In the genomic region with DNA sequence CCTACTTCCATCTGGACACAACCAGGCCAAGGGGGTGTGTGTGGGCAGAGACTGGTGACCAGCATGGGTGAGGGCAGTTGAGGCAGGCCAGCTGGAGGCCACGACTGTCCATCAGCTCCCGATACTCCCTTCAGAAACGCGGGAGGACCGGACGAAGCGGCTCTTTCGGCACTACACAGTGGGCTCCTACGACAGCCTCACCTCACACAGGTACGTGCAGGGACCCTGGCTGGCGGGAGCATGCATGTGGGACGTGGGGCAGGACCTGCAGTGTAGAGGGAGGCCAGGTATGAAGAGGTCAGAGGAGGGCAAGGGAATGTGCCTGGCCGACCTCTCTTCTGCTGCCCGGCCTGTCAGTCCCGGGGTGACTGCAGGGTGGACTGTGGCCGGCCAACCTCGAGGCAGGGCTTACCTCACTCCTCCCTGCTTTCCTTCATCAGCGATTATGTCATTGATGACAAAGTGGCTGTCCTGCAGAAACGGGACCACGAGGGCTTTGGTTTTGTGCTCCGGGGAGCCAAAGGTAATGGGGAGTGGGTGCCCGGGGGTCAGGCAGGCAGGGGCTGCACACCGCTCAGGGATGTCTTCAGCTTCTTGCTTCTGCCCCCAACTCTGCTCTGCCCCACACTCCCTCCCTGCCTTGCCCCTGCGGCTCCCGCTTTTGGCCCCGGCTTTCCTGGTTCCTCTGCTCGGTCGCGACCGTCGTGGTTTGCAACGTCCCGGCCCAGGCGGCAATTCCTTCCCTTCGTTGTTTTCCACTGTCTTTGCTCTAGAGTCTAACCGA, we compare ENCODE assay signal across 15 cellular contexts. TPM values are rescaled to one million over a fixed set of nuclear protein-coding genes. Genes with fewer than 3 reads are reported as not detected.
"Had no signal": no experiment of that assay in that cellular context is flagged by ENCODE, and none has a peak within 500 bp of the region (broad histone marks: within the 10 kb centered on the region; RNA-seq: fewer than 3 reads in every experiment).

No MANE protein-coding gene starts in this region.

- H3K27me3 ChIP-seq: brain microvascular endothelial cell, esophagus muscularis mucosa had no signal

- H3K9me3 Mint-ChIP-seq: activated CD4-positive, alpha-beta T cell treated with anti-CD3 and anti-CD28 coated beads, Interleukin-2, amount 10 ng/mL, durations not matched to agents 7 days and 5 days; activated T-helper 2 cell treated with anti-CD3 and anti-CD28 coated beads, Interferon-gamma antibody, Interleukin-2, Interleukin-4, amounts not matched to agents 10 μg/mL and 5 μg/mL and 100 μg/mL, durations not matched to agents 14 hours and 24 hours and 36 hours; T-helper 1 cell treated with Interleukin-12 subunit alpha and Interleukin-12 subunit beta and Interleukin-4 antibody, amounts not matched to agents 30 μg/mL and 1 μg/mL, for 36 hours had no signal

- H3K9me3 ChIP-seq: esophagus muscularis mucosa, psoas muscle, stomach had no signal

- H3K4me1 ChIP-seq: psoas muscle had no signal

- ATAC-seq: psoas muscle had no signal

- H3K4me3 Mint-ChIP-seq: activated CD4-positive, alpha-beta T cell treated with anti-CD3 and anti-CD28 coated beads, Interleukin-2, amount 10 ng/mL, durations not matched to agents 7 days and 5 days; activated naive CD8-positive, alpha-beta T cell; T-helper 1 cell treated with Interleukin-12 subunit alpha and Interleukin-12 subunit beta and Interleukin-4 antibody, amounts not matched to agents 30 μg/mL and 1 μg/mL, for 36 hours had no signal

- DNase-seq: activated CD4-positive, alpha-beta T cell treated with anti-CD3 and anti-CD28 coated beads, Interleukin-2, amount 10 ng/mL, durations not matched to agents 7 days and 5 days; activated CD8-positive, alpha-beta memory T cell treated with anti-CD3 and anti-CD28 coated beads for 24 hours; amygdala; brain microvascular endothelial cell; cerebellar nuclear complex; islet precursor cell; midbrain; stomach had no signal

- H3K36me3 ChIP-seq: brain microvascular endothelial cell had no signal

- H3K4me3 ChIP-seq: esophagus muscularis mucosa, lung, psoas muscle, stomach had no signal

- H3K27me3 Mint-ChIP-seq: activated naive CD8-positive, alpha-beta T cell had no signal

- H3K36me3 Mint-ChIP-seq: activated naive CD8-positive, alpha-beta T cell had no signal

- H3K27ac ChIP-seq: brain microvascular endothelial cell, esophagus muscularis mucosa, psoas muscle, stomach had no signal

- H3K27ac Mint-ChIP-seq: activated CD4-positive, alpha-beta T cell treated with anti-CD3 and anti-CD28 coated beads, Interleukin-2, amount 10 ng/mL, durations not matched to agents 7 days and 5 days; activated naive CD8-positive, alpha-beta T cell; activated T-helper 2 cell treated with anti-CD3 and anti-CD28 coated beads, Interferon-gamma antibody, Interleukin-2, Interleukin-4, amounts not matched to agents 10 μg/mL and 5 μg/mL and 100 μg/mL, durations not matched to agents 14 hours and 24 hours and 36 hours; T-helper 1 cell treated with Interleukin-12 subunit alpha and Interleukin-12 subunit beta and Interleukin-4 antibody, amounts not matched to agents 30 μg/mL and 1 μg/mL, for 36 hours had no signal

RNA-seq across cellular contexts. Expression of a gene that starts 34.1 kb away (rescaled TPM):
- total RNA-seq: activated CD4-positive, alpha-beta T cell treated with anti-CD3 and anti-CD28 coated beads, Interleukin-2, amount 10 ng/mL, durations not matched to agents 7 days and 5 days; activated T-helper 2 cell treated with anti-CD3 and anti-CD28 coated beads, Interferon-gamma antibody, Interleukin-2, Interleukin-4, amounts not matched to agents 10 μg/mL and 5 μg/mL and 100 μg/mL, durations not matched to agents 14 hours and 24 hours and 36 hours; fibroblast of villous mesenchyme had no signal
